In genomic region chr7:992742-993607, GRCh38 we compare ENCODE assay signal across 1 cellular context.
TF ChIP-seq lines count a peak whose summit lies in the region.

No MANE protein-coding gene starts in this region.

TF ChIP-seq in HepG2, 621 proteins besides CTCF, POLR2A, EP300 and RAD21 (continued from another document and continues in another):
- TF ChIP-seq ZNF280D (CRISPR knock-in tag; IDR thresholded peaks at IDR 0.05) (peak; percentile 81), PHF5A (CRISPR knock-in tag; IDR thresholded peaks at IDR 0.05; ENCODE audit: low read depth, unreplicated experiment) (peak; percentile 93), TBP (CRISPR knock-in tag; IDR thresholded peaks at IDR 0.05) (no peak), SP1 (IDR thresholded peaks at IDR 0.05) (no peak), SP1 (CRISPR knock-in tag; IDR thresholded peaks at IDR 0.05) (peak; percentile 68), THAP11 (CRISPR knock-in tag; IDR thresholded peaks at IDR 0.05) (peak; percentile 75), ZNF143 (CRISPR knock-in tag; IDR thresholded peaks at IDR 0.05) (no peak), SRY (CRISPR knock-in tag; IDR thresholded peaks at IDR 0.05) (no peak), IRX3 (CRISPR knock-in tag; IDR thresholded peaks at IDR 0.05; ENCODE audit: borderline replicate concordance, low read depth) (no peak; the same call in 1 of the 2 replicates), KDM1A (CRISPR knock-in tag; IDR thresholded peaks at IDR 0.05) (peak; percentile 74), ZNF292 (CRISPR knock-in tag; IDR thresholded peaks at IDR 0.05; ENCODE audit: borderline replicate concordance, low read depth) (peak; percentile 55; the same call in 1 of the 2 replicates), RORA (CRISPR knock-in tag; IDR thresholded peaks at IDR 0.05) (no peak), ZNF432 (CRISPR knock-in tag; IDR thresholded peaks at IDR 0.05; ENCODE audit: borderline replicate concordance) (no peak), RBFOX2 (IDR thresholded peaks at IDR 0.05; ENCODE audit: low read depth, low read length) (peak; percentile 42; the same call in 1 of the 2 replicates), ZNF30 (CRISPR knock-in tag; IDR thresholded peaks at IDR 0.05) (no peak), CCAR2 (optimal IDR thresholded peaks at IDR 0.05; ENCODE audit: low read depth, low read length) (no peak), CBFB (CRISPR knock-in tag; IDR thresholded peaks at IDR 0.05) (no peak; the same call in 1 of the 2 replicates), TRAFD1 (CRISPR knock-in tag; IDR thresholded peaks at IDR 0.05; ENCODE audit: borderline replicate concordance) (peak; percentile 95; the same call in 1 of the 2 replicates), ZNF552 (CRISPR knock-in tag; IDR thresholded peaks at IDR 0.05; ENCODE audit: borderline replicate concordance) (peak; percentile 18; the same call in 1 of the 2 replicates), ZNF781 (CRISPR knock-in tag; IDR thresholded peaks at IDR 0.05; ENCODE audit: borderline replicate concordance, not compliant biosample characterization) (no peak), NCOR1 (IDR thresholded peaks at IDR 0.05; ENCODE audit: borderline replicate concordance, low read length) (peak; percentile 95), KDM4B (CRISPR knock-in tag; IDR thresholded peaks at IDR 0.05) (no peak), USF2 (IDR thresholded peaks at IDR 0.05; ENCODE audit: low read depth, low read length) (no peak), USF2 (CRISPR knock-in tag; IDR thresholded peaks at IDR 0.05; ENCODE audit: borderline replicate concordance) (peak; percentile 32; the same call in 1 of the 2 replicates), NFYC (CRISPR knock-in tag; IDR thresholded peaks at IDR 0.05) (no peak), ZNF839 (CRISPR knock-in tag; IDR thresholded peaks at IDR 0.05; ENCODE audit: borderline replicate concordance) (peak; percentile 75; the same call in 1 of the 2 replicates), PHB2 (IDR thresholded peaks at IDR 0.05; ENCODE audit: partially characterized antibody) (no peak), NR2F6 (IDR thresholded peaks at IDR 0.05) (peak; percentile 88), NR2F6 (CRISPR knock-in tag; IDR thresholded peaks at IDR 0.05) (peak; percentile 82), NR2C2 (CRISPR knock-in tag; IDR thresholded peaks at IDR 0.05; ENCODE audit: borderline replicate concordance) (peak; percentile 97), POLR2AphosphoS2 (IDR thresholded peaks at IDR 0.05; ENCODE audit: low read depth, low read length) (no peak), ZNF616 (CRISPR knock-in tag; IDR thresholded peaks at IDR 0.05; ENCODE audit: low read depth) (no peak), SP4 (CRISPR knock-in tag; IDR thresholded peaks at IDR 0.05) (peak; percentile 69), TCF12 (IDR thresholded peaks at IDR 0.05) (no peak), TCF12 (CRISPR knock-in tag; IDR thresholded peaks at IDR 0.05) (no peak), PRMT3 (CRISPR knock-in tag; IDR thresholded peaks at IDR 0.05; ENCODE audit: borderline replicate concordance, low read depth) (peak; percentile 22; the same call in 1 of the 2 replicates), RFX3 (CRISPR knock-in tag; IDR thresholded peaks at IDR 0.05) (no peak)
- TF ChIP-seq, protein P1, sequence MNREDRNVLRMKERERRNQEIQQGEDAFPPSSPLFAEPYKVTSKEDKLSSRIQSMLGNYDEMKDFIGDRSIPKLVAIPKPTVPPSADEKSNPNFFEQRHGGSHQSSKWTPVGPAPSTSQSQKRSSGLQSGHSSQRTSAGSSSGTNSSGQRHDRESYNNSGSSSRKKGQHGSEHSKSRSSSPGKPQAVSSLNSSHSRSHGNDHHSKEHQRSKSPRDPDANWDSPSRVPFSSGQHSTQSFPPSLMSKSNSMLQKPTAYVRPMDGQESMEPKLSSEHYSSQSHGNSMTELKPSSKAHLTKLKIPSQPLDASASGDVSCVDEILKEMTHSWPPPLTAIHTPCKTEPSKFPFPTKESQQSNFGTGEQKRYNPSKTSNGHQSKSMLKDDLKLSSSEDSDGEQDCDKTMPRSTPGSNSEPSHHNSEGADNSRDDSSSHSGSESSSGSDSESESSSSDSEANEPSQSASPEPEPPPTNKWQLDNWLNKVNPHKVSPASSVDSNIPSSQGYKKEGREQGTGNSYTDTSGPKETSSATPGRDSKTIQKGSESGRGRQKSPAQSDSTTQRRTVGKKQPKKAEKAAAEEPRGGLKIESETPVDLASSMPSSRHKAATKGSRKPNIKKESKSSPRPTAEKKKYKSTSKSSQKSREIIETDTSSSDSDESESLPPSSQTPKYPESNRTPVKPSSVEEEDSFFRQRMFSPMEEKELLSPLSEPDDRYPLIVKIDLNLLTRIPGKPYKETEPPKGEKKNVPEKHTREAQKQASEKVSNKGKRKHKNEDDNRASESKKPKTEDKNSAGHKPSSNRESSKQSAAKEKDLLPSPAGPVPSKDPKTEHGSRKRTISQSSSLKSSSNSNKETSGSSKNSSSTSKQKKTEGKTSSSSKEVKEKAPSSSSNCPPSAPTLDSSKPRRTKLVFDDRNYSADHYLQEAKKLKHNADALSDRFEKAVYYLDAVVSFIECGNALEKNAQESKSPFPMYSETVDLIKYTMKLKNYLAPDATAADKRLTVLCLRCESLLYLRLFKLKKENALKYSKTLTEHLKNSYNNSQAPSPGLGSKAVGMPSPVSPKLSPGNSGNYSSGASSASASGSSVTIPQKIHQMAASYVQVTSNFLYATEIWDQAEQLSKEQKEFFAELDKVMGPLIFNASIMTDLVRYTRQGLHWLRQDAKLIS (CRISPR knock-in tag; IDR thresholded peaks at IDR 0.05): no peak
- TF ChIP-seq, protein P2, sequence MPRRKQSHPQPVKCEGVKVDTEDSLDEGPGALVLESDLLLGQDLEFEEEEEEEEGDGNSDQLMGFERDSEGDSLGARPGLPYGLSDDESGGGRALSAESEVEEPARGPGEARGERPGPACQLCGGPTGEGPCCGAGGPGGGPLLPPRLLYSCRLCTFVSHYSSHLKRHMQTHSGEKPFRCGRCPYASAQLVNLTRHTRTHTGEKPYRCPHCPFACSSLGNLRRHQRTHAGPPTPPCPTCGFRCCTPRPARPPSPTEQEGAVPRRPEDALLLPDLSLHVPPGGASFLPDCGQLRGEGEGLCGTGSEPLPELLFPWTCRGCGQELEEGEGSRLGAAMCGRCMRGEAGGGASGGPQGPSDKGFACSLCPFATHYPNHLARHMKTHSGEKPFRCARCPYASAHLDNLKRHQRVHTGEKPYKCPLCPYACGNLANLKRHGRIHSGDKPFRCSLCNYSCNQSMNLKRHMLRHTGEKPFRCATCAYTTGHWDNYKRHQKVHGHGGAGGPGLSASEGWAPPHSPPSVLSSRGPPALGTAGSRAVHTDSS (CRISPR knock-in tag; conservative IDR thresholded peaks at IDR 0.05): no peak
- TF ChIP-seq, protein P3, sequence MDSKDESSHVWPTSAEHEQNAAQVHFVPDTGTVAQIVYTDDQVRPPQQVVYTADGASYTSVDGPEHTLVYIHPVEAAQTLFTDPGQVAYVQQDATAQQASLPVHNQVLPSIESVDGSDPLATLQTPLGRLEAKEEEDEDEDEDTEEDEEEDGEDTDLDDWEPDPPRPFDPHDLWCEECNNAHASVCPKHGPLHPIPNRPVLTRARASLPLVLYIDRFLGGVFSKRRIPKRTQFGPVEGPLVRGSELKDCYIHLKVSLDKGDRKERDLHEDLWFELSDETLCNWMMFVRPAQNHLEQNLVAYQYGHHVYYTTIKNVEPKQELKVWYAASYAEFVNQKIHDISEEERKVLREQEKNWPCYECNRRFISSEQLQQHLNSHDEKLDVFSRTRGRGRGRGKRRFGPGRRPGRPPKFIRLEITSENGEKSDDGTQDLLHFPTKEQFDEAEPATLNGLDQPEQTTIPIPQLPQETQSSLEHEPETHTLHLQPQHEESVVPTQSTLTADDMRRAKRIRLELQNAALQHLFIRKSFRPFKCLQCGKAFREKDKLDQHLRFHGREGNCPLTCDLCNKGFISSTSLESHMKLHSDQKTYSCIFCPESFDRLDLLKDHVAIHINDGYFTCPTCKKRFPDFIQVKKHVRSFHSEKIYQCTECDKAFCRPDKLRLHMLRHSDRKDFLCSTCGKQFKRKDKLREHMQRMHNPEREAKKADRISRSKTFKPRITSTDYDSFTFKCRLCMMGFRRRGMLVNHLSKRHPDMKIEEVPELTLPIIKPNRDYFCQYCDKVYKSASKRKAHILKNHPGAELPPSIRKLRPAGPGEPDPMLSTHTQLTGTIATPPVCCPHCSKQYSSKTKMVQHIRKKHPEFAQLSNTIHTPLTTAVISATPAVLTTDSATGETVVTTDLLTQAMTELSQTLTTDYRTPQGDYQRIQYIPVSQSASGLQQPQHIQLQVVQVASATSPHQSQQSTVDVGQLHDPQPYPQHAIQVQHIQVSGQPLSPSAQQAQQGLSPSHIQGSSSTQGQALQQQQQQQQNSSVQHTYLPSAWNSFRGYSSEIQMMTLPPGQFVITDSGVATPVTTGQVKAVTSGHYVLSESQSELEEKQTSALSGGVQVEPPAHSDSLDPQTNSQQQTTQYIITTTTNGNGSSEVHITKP (CRISPR knock-in tag; IDR thresholded peaks at IDR 0.05; ENCODE audit: low read depth): no peak
- TF ChIP-seq, protein P4, sequence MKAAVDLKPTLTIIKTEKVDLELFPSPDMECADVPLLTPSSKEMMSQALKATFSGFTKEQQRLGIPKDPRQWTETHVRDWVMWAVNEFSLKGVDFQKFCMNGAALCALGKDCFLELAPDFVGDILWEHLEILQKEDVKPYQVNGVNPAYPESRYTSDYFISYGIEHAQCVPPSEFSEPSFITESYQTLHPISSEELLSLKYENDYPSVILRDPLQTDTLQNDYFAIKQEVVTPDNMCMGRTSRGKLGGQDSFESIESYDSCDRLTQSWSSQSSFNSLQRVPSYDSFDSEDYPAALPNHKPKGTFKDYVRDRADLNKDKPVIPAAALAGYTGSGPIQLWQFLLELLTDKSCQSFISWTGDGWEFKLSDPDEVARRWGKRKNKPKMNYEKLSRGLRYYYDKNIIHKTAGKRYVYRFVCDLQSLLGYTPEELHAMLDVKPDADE (CRISPR knock-in tag; IDR thresholded peaks at IDR 0.05): no peak
- TF ChIP-seq, protein P5, sequence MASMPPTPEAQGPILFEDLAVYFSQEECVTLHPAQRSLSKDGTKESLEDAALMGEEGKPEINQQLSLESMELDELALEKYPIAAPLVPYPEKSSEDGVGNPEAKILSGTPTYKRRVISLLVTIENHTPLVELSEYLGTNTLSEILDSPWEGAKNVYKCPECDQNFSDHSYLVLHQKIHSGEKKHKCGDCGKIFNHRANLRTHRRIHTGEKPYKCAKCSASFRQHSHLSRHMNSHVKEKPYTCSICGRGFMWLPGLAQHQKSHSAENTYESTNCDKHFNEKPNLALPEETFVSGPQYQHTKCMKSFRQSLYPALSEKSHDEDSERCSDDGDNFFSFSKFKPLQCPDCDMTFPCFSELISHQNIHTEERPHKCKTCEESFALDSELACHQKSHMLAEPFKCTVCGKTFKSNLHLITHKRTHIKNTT (CRISPR knock-in tag; IDR thresholded peaks at IDR 0.05): no peak; the same call in 1 of the 2 replicates
